24 cellular contexts compared by ENCODE assay signal in the genomic region with DNA sequence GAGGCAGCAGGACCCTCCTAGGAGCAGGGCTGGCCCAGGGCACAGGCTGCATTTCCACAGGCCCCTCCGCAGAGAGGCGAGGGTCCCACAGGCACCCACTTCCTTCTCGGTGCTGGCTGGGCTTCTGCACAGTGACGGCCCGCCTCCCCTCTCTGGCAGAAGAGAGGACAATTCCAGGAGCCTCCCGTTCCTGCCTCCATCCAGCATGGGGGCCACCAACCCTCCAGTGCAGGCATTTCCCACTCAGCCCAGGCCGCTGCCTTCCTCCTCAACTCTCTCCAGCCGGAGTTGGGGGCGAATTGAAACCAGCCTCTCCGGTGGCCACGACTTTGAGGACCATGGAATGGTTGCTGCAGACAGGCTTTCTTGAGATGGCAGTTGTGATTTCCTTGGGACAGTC.
"Had no signal": no experiment of that assay in that cellular context is flagged by ENCODE, and none has a peak within 500 bp of the region (broad histone marks: within the 10 kb centered on the region; RNA-seq: fewer than 3 reads in every experiment).

No MANE protein-coding gene starts in this region.

- DNase-seq: activated CD4-positive, alpha-beta memory T cell treated with anti-CD3 and anti-CD28 coated beads, Interleukin-2, amount 10 ng/mL, durations not matched to agents 7 days and 5 days; activated CD4-positive, alpha-beta T cell treated with anti-CD3 and anti-CD28 coated beads, Interleukin-2, amount 50 U/mL, for 1 hour; activated CD4-positive, CD25-positive, alpha-beta regulatory T cell; activated CD8-positive, alpha-beta memory T cell treated with anti-CD3 and anti-CD28 coated beads, Interleukin-2, amount 50 U/mL, for 4 hours; activated naive CD4-positive, alpha-beta T cell treated with Interleukin-2 at 50 U/mL for 16 hours; activated naive CD8-positive, alpha-beta T cell treated with anti-CD3 and anti-CD28 coated beads for 36 hours; activated T-cell treated with anti-CD3 and anti-CD28 coated beads, Interleukin-2, amount 50 U/mL, for 1 hour; MG63; MV-4-11; NCI-H1092 treated with DMSO at 0.1 percent for 48 hours; NCI-H1417 treated with DMSO at 0.1 percent for 48 hours; NCI-H1694; NCI-H2029; NCI-H510A treated with DMSO at 0.1 percent for 48 hours; NCI-H69; NK-92 treated with Interleukin-12 subunit alpha and Interleukin-12 subunit beta, amount 100 ng/mL, for 24 hours; OCI-M1; Right ventricle myocardium superior; RPMI8226; SJCRH30; SK-N-SH; T-helper 1 cell had no signal

- ATAC-seq: Panc1 had no signal

- H3K27ac ChIP-seq: SJCRH30, VCaP had no signal

- H3K36me3 Mint-ChIP-seq: activated naive CD8-positive, alpha-beta T cell treated with anti-CD3 and anti-CD28 coated beads for 36 hours had no signal

- H3K27ac Mint-ChIP-seq: activated CD4-positive, alpha-beta memory T cell treated with anti-CD3 and anti-CD28 coated beads, Interleukin-2, amount 10 ng/mL, durations not matched to agents 7 days and 5 days; activated naive CD8-positive, alpha-beta T cell treated with anti-CD3 and anti-CD28 coated beads for 36 hours had no signal

- H3K4me3 Mint-ChIP-seq: activated CD4-positive, alpha-beta memory T cell treated with anti-CD3 and anti-CD28 coated beads, Interleukin-2, amount 10 ng/mL, durations not matched to agents 7 days and 5 days; activated naive CD8-positive, alpha-beta T cell treated with anti-CD3 and anti-CD28 coated beads for 36 hours had no signal

- H3K27me3 Mint-ChIP-seq: activated CD4-positive, alpha-beta memory T cell treated with anti-CD3 and anti-CD28 coated beads, Interleukin-2, amount 10 ng/mL, durations not matched to agents 7 days and 5 days; activated naive CD8-positive, alpha-beta T cell treated with anti-CD3 and anti-CD28 coated beads for 36 hours had no signal

- H3K4me1 Mint-ChIP-seq: activated CD4-positive, alpha-beta memory T cell treated with anti-CD3 and anti-CD28 coated beads, Interleukin-2, amount 10 ng/mL, durations not matched to agents 7 days and 5 days; activated naive CD8-positive, alpha-beta T cell treated with anti-CD3 and anti-CD28 coated beads for 36 hours had no signal

- H3K9me3 ChIP-seq: SJCRH30, SK-N-SH had no signal

- H3K4me3 ChIP-seq: MG63, SJCRH30 had no signal

- H3K36me3 ChIP-seq: MG63, SJCRH30 had no signal

- H3K9ac ChIP-seq: SK-N-SH had no signal

- H3K4me1 ChIP-seq: SJCRH30 had no signal
